19 cellular contexts compared by ENCODE assay signal in genomic region chr7:127833641-127834040, GRCh38.
DNase-seq lines count a peak whose midpoint lies in the region; ATAC-seq and TF ChIP-seq lines count a peak whose summit lies in the region.
"Had no signal": no experiment of that assay in that cellular context is flagged by ENCODE, and none has a peak within 500 bp of the region (broad histone marks: within the 10 kb centered on the region; RNA-seq: fewer than 3 reads in every experiment).

No MANE protein-coding gene starts in this region.

- peaks cover 74% of the 10 kb centered on the region for H3K4me1 Mint-ChIP-seq in endothelial cell (ENCODE audit: unreplicated experiment)

- peaks cover 0 to 9% of the 10 kb centered on the region in 2 experiments for H3K36me3 ChIP-seq in mesenchymal stem cell (ENCODE audit: control insufficient read depth in 1 of 2, insufficient read depth in 2 of 2, low read depth in 1 of 2, low read length in 2 of 2)
- H3K36me3 ChIP-seq: suprapubic skin had no signal

- no peak overlapping the region for H3K4me2 ChIP-seq in mesenchymal stem cell (ENCODE audit: low read length, poor library complexity, severe bottlenecking)

- H2BK15ac ChIP-seq in mesenchymal stem cell (ENCODE audit: low read depth, poor library complexity, severe bottlenecking): no peak overlapping the region

- H3K18ac ChIP-seq in mesenchymal stem cell (ENCODE audit: low read depth in 1 of 2, low read length in 2 of 2): no peak overlapping the region

- no CpG with 5 or more reads among the region's 1 CpG for WGBS in mesenchymal stem cell

- peaks cover 34% of the 10 kb centered on the region for H3K79me1 ChIP-seq in mesenchymal stem cell (replicated peaks; ENCODE audit: low read length, poor library complexity, severe bottlenecking)

- H3K4me3 Mint-ChIP-seq in endothelial cell (ENCODE audit: unreplicated experiment): peak overlapping the region; percentile 19

- no peak overlapping the region for H3K14ac ChIP-seq in mesenchymal stem cell (ENCODE audit: low read length in 2 of 2)

- H3K27ac ChIP-seq in mesenchymal stem cell (ENCODE audit: low read length, poor library complexity, severe bottlenecking): no peak overlapping the region
- H3K27ac ChIP-seq: epithelial cell of prostate, suprapubic skin had no signal

- H3K9ac ChIP-seq in mesenchymal stem cell (ENCODE audit: low read length): no peak overlapping the region

- H4K8ac ChIP-seq in mesenchymal stem cell (ENCODE audit: low read length): no peak overlapping the region

- no peak overlapping the region for H2AK5ac ChIP-seq in mesenchymal stem cell (ENCODE audit: low read length, severe bottlenecking)

- no peak for ATAC-seq in GM19395 (IDR thresholded peaks at IDR 0.05; ENCODE audit: unreplicated experiment)
- ATAC-seq: left ventricle myocardium superior had no signal

- H2BK12ac ChIP-seq in mesenchymal stem cell (ENCODE audit: low read length in 2 of 2): no peak overlapping the region

- H3K4me1 ChIP-seq in mesenchymal stem cell (ENCODE audit: control insufficient read depth, insufficient read depth, low read depth, low read length): peaks cover 2% of the 10 kb centered on the region

- no peak for TF ChIP-seq CTCF in endothelial cell (IDR thresholded peaks at IDR 0.05; ENCODE audit: unreplicated experiment)

- peaks cover 16% of the 10 kb centered on the region for H3K27me3 Mint-ChIP-seq in endothelial cell (ENCODE audit: unreplicated experiment)

- no peaks in the 10 kb centered on the region for H3K27me3 ChIP-seq in mesenchymal stem cell (ENCODE audit: control insufficient read depth in 1 of 2, insufficient read depth in 1 of 2, low read length in 2 of 2)
- H3K27me3 ChIP-seq: suprapubic skin had no signal

- DNase-seq in EH (ENCODE audit: low read depth) (peak; percentile 48), NCI-H226 (peak; percentile 20), endothelial cell (ENCODE audit: low spot score) (no peak), mesenchymal stem cell (peak; percentile 23), NCI-H1092 (lab: John Stamatoyannopoulos, UW) (no peak), NCI-H1417 treated with DMSO at 0.1 percent for 48 hours (lab: John Stamatoyannopoulos, UW) (no peak)
- no peak for DNase-seq in activated T-cell treated with anti-CD3 and anti-CD28 coated beads, Interleukin-2, amount 50 U/mL, for 48 hours
- DNase-seq: activated CD4-positive, alpha-beta T cell treated with anti-CD3 and anti-CD28 coated beads, Interleukin-2, amount 50 U/mL, for 48 hours; activated naive CD4-positive, alpha-beta T cell treated with anti-CD3 and anti-CD28 coated beads, Interleukin-2, amount 50 U/mL, for 16 hours; activated T-cell treated with anti-CD3 and anti-CD28 coated beads, Interleukin-2, amount 50 U/mL, for 1 hour; head of caudate nucleus; left ventricle myocardium superior; NCI-H1048; NCI-H2081; NCI-H510A; Right ventricle myocardium superior had no signal

- no peak overlapping the region for H3K23ac ChIP-seq in mesenchymal stem cell (ENCODE audit: low read length in 2 of 2)

- peaks cover 30% of the 10 kb centered on the region for H3K36me3 Mint-ChIP-seq in endothelial cell (ENCODE audit: low read depth, unreplicated experiment)

- H3K27ac Mint-ChIP-seq in endothelial cell (ENCODE audit: unreplicated experiment): peak overlapping the region; percentile 70

- no peak overlapping the region for H2BK5ac ChIP-seq in mesenchymal stem cell (ENCODE audit: low read depth, low read length, poor library complexity, severe bottlenecking)

- peaks cover 10% of the 10 kb centered on the region for H3K9me3 ChIP-seq in mesenchymal stem cell (ENCODE audit: control insufficient read depth, low read length)
- H3K9me3 ChIP-seq: suprapubic skin had no signal

- H3K4ac ChIP-seq in mesenchymal stem cell (ENCODE audit: low read depth in 1 of 2, low read length in 2 of 2): no peak overlapping the region

- no peak overlapping the region for H2BK120ac ChIP-seq in mesenchymal stem cell (ENCODE audit: low read depth, low read length)

- no peak overlapping the region for H2AFZ ChIP-seq in mesenchymal stem cell (ENCODE audit: low read depth, low read length)

- H3K9me3 Mint-ChIP-seq in endothelial cell (ENCODE audit: unreplicated experiment): peaks cover 6% of the 10 kb centered on the region

- no peak overlapping the region for H3K4me3 ChIP-seq in mesenchymal stem cell (ENCODE audit: insufficient read depth in 1 of 2, low read depth in 1 of 2, low read length in 2 of 2)
- H3K4me3 ChIP-seq: suprapubic skin had no signal

- H4K91ac ChIP-seq in mesenchymal stem cell (ENCODE audit: low read length): no peak overlapping the region

Comparison
In these comparisons a context has a peak if more than half of its experiments do, and no peak if none do; other contexts are left out.
1. DNase-seq: peak in EH (single experiment), NCI-H226 (single experiment) and mesenchymal stem cell (single experiment); none in endothelial cell (single experiment), NCI-H1092 (single experiment), activated T-cell treated with anti-CD3 and anti-CD28 coated beads, Interleukin-2, amount 50 U/mL, for 48 hours (0 of 2) and NCI-H1417 treated with DMSO at 0.1 percent for 48 hours (single experiment).